Comparison of ENCODE assay signal across 8 cellular contexts in genomic region chr17:50817142-50817751, GRCh38. TPM values are rescaled to one million over a fixed set of nuclear protein-coding genes. Genes with fewer than 3 reads are reported as not detected.
DNase-seq lines count a peak whose midpoint lies in the region; ATAC-seq and TF ChIP-seq lines count a peak whose summit lies in the region.

No MANE protein-coding gene starts in this region.

- ATAC-seq in GM21528 (IDR thresholded peaks at IDR 0.05; ENCODE audit: low FRiP score, unreplicated experiment): no peak

- H3K36me3 ChIP-seq in breast epithelium: no peaks in the 10 kb centered on the region

- no peak for TF ChIP-seq POLR2A in breast epithelium (IDR thresholded peaks at IDR 0.05)

- no peak overlapping the region for H3K4me3 ChIP-seq in WI38 (ENCODE audit: low read depth, low read length)
- H3K4me3 ChIP-seq in breast epithelium: peak overlapping the region in 1 of 3 donors; percentile 36

- no peaks in the 10 kb centered on the region for H3K9me3 ChIP-seq in breast epithelium

- H3K27ac ChIP-seq in breast epithelium: peak overlapping the region in 1 of 2 donors; percentile 27

- H3K27me3 ChIP-seq in breast epithelium: no peaks in the 10 kb centered on the region

- DNase-seq in SIG-M5 treated with dmso at 0.1 percent for 504 hours (lab: John Stamatoyannopoulos, UW; ENCODE audit: unreplicated experiment): peak; percentile 36
- DNase-seq in SIG-M5 (lab: John Stamatoyannopoulos, UW): no peak
- DNase-seq in breast epithelium (ENCODE audit: low spot score in 2 of 2): no peak
- DNase-seq in medulla oblongata (ENCODE audit: extremely low spot score): peak; percentile 51
- peak; percentile 27 to 47 for DNase-seq in stimulated activated CD8-positive, alpha-beta memory T cell treated with anti-CD3 and anti-CD28 coated beads, Interleukin-2, amount 100 ng/mL, for 48 hours (ENCODE audit: low read depth in 2 of 2)
- no peak for DNase-seq in NCI-H345 treated with DMSO at 0.1 percent for 48 hours (lab: John Stamatoyannopoulos, UW; ENCODE audit: unreplicated experiment)

- TF ChIP-seq CTCF in WI38 (IDR thresholded peaks at IDR 0.05; ENCODE audit: low read depth, low read length): peak; percentile 64
- peak; percentile 50 to 62 (median 53) for TF ChIP-seq CTCF in breast epithelium (IDR thresholded peaks at IDR 0.05)

- H3K4me1 ChIP-seq in breast epithelium: no peaks in the 10 kb centered on the region

- intact Hi-C loops in breast epithelium (cut with DNase I; ENCODE audit: low total_unique reads): no loop called here

RNA-seq across cellular contexts. Expression of gene WFIKKN2, which starts 18.1 kb away (rescaled TPM):
- not detected for total RNA-seq in breast epithelium

RNA-seq across cellular contexts. Expression of gene TOB1, which starts 48.9 kb away (rescaled TPM):
- 100 to 1,000 TPM in 1 of 3 donors, 10 to 100 TPM in 2; 12.6 to 145 (median 54.1) TPM for total RNA-seq in breast epithelium

RNA-seq across cellular contexts. Expression of gene ANKRD40CL, which starts 49.9 kb away (rescaled TPM):
- not detected for total RNA-seq in breast epithelium

Comparison
In these comparisons a context has a peak if more than half of its experiments do, and no peak if none do; other contexts are left out.
1. DNase-seq: peak in SIG-M5 treated with dmso at 0.1 percent for 504 hours (single experiment), medulla oblongata (single experiment) and stimulated activated CD8-positive, alpha-beta memory T cell treated with anti-CD3 and anti-CD28 coated beads, Interleukin-2, amount 100 ng/mL, for 48 hours (2 of 2); none in SIG-M5 (single experiment), breast epithelium (0 of 2) and NCI-H345 treated with DMSO at 0.1 percent for 48 hours (single experiment).